ENCODE assay signal across 8 cellular contexts in the genomic region with DNA sequence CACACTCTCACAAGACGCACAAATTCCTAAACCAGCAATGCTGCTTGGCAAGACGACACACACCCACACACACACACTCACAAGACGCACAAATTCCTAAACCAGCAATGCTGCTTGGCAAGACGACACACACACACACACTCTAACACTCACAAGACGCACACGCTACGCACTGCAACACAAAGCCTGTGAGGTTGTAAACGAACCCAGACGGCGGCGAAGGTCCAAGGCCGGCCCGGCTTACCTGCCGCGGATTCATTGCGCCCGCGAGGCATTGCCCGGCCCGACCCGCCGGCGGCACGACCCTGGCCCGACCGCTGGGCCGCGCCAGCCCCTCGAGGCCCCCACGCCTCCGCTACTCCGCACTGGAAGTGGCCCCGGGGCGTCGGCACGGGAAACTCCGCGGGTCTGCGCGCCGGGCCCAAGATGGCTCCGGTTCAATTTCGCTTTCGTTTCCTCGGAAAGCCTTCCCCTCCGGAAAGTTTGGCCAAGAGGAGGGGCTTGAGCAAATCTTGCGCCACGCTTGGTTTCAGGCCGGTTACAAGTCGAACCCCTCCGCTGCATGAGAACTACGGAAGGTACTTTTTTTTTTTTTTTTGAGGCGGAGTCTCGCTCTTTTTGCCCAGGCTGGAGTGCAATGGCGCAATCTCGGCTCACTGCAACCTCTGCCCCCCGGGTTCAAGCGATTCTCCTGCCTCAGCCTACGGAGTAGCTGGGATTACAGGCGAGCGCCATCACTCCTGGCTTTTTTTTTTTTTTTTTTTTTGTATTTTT. TPM values are rescaled to one million over a fixed set of nuclear protein-coding genes. Genes with fewer than 3 reads are reported as not detected.
DNase-seq lines count a peak whose midpoint lies in the region; ATAC-seq and TF ChIP-seq lines count a peak whose summit lies in the region.

A gene with protein sequence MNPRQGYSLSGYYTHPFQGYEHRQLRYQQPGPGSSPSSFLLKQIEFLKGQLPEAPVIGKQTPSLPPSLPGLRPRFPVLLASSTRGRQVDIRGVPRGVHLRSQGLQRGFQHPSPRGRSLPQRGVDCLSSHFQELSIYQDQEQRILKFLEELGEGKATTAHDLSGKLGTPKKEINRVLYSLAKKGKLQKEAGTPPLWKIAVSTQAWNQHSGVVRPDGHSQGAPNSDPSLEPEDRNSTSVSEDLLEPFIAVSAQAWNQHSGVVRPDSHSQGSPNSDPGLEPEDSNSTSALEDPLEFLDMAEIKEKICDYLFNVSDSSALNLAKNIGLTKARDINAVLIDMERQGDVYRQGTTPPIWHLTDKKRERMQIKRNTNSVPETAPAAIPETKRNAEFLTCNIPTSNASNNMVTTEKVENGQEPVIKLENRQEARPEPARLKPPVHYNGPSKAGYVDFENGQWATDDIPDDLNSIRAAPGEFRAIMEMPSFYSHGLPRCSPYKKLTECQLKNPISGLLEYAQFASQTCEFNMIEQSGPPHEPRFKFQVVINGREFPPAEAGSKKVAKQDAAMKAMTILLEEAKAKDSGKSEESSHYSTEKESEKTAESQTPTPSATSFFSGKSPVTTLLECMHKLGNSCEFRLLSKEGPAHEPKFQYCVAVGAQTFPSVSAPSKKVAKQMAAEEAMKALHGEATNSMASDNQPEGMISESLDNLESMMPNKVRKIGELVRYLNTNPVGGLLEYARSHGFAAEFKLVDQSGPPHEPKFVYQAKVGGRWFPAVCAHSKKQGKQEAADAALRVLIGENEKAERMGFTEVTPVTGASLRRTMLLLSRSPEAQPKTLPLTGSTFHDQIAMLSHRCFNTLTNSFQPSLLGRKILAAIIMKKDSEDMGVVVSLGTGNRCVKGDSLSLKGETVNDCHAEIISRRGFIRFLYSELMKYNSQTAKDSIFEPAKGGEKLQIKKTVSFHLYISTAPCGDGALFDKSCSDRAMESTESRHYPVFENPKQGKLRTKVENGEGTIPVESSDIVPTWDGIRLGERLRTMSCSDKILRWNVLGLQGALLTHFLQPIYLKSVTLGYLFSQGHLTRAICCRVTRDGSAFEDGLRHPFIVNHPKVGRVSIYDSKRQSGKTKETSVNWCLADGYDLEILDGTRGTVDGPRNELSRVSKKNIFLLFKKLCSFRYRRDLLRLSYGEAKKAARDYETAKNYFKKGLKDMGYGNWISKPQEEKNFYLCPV (minus strand): TSS at position 439 of the 774 bp plus-strand sequence. CDS start 180 bp downstream, at position 259.

- TF ChIP-seq CTCF in lower leg skin (IDR thresholded peaks at IDR 0.05): no peak

- intact Hi-C loops in lower leg skin (cut with DNase I; ENCODE audit: low total_unique reads): no loop called here

- ATAC-seq in GM19035 (IDR thresholded peaks at IDR 0.05; ENCODE audit: unreplicated experiment) (peak; percentile 81), HG03432 (IDR thresholded peaks at IDR 0.05; ENCODE audit: unreplicated experiment) (peak; percentile 69)

- DNase-seq in AG20443 (ENCODE audit: low spot score): peak; percentile 93
- DNase-seq in NCI-H526 treated with DMSO at 0.1 percent for 48 hours (lab: John Stamatoyannopoulos, UW): peak; percentile 87
- peak; percentile 87 to 91 for DNase-seq in activated CD4-positive, alpha-beta T cell treated with anti-CD3 and anti-CD28 coated beads, Interleukin-2, amount 50 U/mL, for 4 hours
- DNase-seq in dermis microvascular lymphatic vessel endothelial cell (ENCODE audit: low read depth in 2 of 2): peak; percentile 96
- peak; percentile 93 to 98 for DNase-seq in lower leg skin (ENCODE audit: low spot score in 2 of 2)
- peak; percentile 80 to 95 for DNase-seq in stimulated activated CD4-positive, alpha-beta T cell treated with anti-CD3 and anti-CD28 coated beads, Interleukin-4, amount 100 ng/mL, for 4 hours

- peak within 1 kb of the TSS; percentile 86 for H3K4me3 ChIP-seq in lower leg skin (ENCODE audit: low read depth, poor library complexity, severe bottlenecking)

- WGBS in lower leg skin, 2 donors: 0% methylated on average over 21 to 61 of the region's 61 CpGs

- TF ChIP-seq POLR2A in lower leg skin (IDR thresholded peaks at IDR 0.05): no peak

RNA-seq across cellular contexts. Expression of the gene that starts here (rescaled TPM):
- total RNA-seq in dermis microvascular lymphatic vessel endothelial cell (61.1 and 90.5 TPM in 2 replicates), lower leg skin (100 to 1,000 TPM in 1 of 4 donors, 10 to 100 TPM in 3; 54.3 to 105 (median 73.6) TPM)

Comparison
In these comparisons a context has a peak if more than half of its experiments do, and no peak if none do; other contexts are left out.
1. Peak in every context shown above with its lines: DNase-seq, ATAC-seq and H3K4me3 ChIP-seq.